Comparison of ENCODE assay signal across 11 cellular contexts in the genomic region with DNA sequence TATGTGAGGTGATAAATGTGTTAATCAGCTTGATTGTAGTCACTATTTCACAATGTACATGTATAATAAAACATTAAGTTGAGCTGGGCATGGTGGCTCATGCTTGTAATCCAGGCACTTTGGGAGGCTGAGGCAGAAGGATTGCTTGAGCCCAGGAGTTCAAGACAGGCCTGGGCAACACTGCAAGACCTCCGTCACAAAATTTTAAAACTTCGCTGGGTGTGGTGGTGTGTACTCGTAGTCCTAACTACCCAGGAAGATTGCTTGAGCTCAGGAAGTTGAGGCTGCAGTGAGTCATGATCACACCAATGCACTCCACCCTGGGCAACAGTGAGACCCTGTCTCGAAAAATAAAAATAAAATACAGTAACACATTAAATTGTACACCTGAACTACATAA. TPM values are rescaled to one million over a fixed set of nuclear protein-coding genes. Genes with fewer than 3 reads are reported as not detected.
DNase-seq lines count a peak whose midpoint lies in the region; ATAC-seq and TF ChIP-seq lines count a peak whose summit lies in the region.
"Had no signal": no experiment of that assay in that cellular context is flagged by ENCODE, and none has a peak within 500 bp of the region (broad histone marks: within the 10 kb centered on the region; RNA-seq: fewer than 3 reads in every experiment).

No MANE protein-coding gene starts in this region.

- no peaks in the 10 kb centered on the region for H3K9me3 Mint-ChIP-seq in activated naive CD8-positive, alpha-beta T cell treated with anti-CD3 and anti-CD28 coated beads, Interleukin-2, amount 50 U/mL, for 24 hours
- H3K9me3 Mint-ChIP-seq: naive B cell had no signal

- H3K36me3 Mint-ChIP-seq in activated naive CD8-positive, alpha-beta T cell treated with anti-CD3 and anti-CD28 coated beads, Interleukin-2, amount 50 U/mL, for 24 hours (ENCODE audit: low read depth) = peaks cover 61% of the 10 kb centered on the region

- peak overlapping the region; percentile 30 for H3K4me3 Mint-ChIP-seq in activated naive CD8-positive, alpha-beta T cell treated with anti-CD3 and anti-CD28 coated beads, Interleukin-2, amount 50 U/mL, for 24 hours
- H3K4me3 Mint-ChIP-seq: naive B cell had no signal

- H3K36me3 ChIP-seq in lower lobe of right lung (peaks cover 74% of the 10 kb centered on the region), sigmoid colon (peaks cover 10 to 75% (median 21%) of the 10 kb centered on the region in 4 donors)

- intact Hi-C loops in lower lobe of right lung (cut with DNase I) = no loop called here
- intact Hi-C loops in sigmoid colon (cut with DNase I) = no loop called here

- peaks cover 33% of the 10 kb centered on the region for H3K4me1 Mint-ChIP-seq in activated naive CD8-positive, alpha-beta T cell treated with anti-CD3 and anti-CD28 coated beads, Interleukin-2, amount 50 U/mL, for 24 hours
- H3K4me1 Mint-ChIP-seq: naive B cell had no signal

- no peak for ATAC-seq in activated naive CD8-positive, alpha-beta T cell treated with anti-CD3 and anti-CD28 coated beads, Interleukin-2, amount 50 U/mL, for 24 hours
- ATAC-seq in lower lobe of right lung (peak; percentile 83 to 84), HG03469 (IDR thresholded peaks at IDR 0.05; ENCODE audit: unreplicated experiment) (no peak), HG03442 (IDR thresholded peaks at IDR 0.05; ENCODE audit: unreplicated experiment) (no peak)

- peak overlapping the region; percentile 81 for H3K27ac ChIP-seq in lower lobe of right lung
- no peak overlapping the region for H3K27ac ChIP-seq in sigmoid colon

- H3K9me3 ChIP-seq in lower lobe of right lung = no peaks in the 10 kb centered on the region
- H3K9me3 ChIP-seq in sigmoid colon = no peaks in the 10 kb centered on the region

- DNase-seq in EH (ENCODE audit: low read depth) = peak; percentile 9
- peak; percentile 14 to 22 for DNase-seq in NOMO-1 (lab: John Stamatoyannopoulos, UW; ENCODE audit: unreplicated experiment in 2 of 2)
- no peak for DNase-seq in activated naive CD8-positive, alpha-beta T cell treated with anti-CD3 and anti-CD28 coated beads, Interleukin-2, amount 50 U/mL, for 24 hours
- DNase-seq in lower lobe of right lung = no peak
- DNase-seq in sigmoid colon = no peak
- DNase-seq in NCI-H1417 (lab: John Stamatoyannopoulos, UW) = no peak
- DNase-seq: naive B cell, NCI-H187 treated with DMSO at 0.1 percent for 48 hours had no signal

- TF ChIP-seq EP300 in sigmoid colon (IDR thresholded peaks at IDR 0.05) = no peak

- H3K4me1 ChIP-seq in lower lobe of right lung (peaks cover 5% of the 10 kb centered on the region), sigmoid colon (no peaks in the 10 kb centered on the region)

- H3K27me3 ChIP-seq in lower lobe of right lung (ENCODE audit: low read depth) (no peaks in the 10 kb centered on the region), sigmoid colon (no peaks in the 10 kb centered on the region)

- peak overlapping the region; percentile 73 for H3K27ac Mint-ChIP-seq in activated naive CD8-positive, alpha-beta T cell treated with anti-CD3 and anti-CD28 coated beads, Interleukin-2, amount 50 U/mL, for 24 hours

- no peaks in the 10 kb centered on the region for H3K27me3 Mint-ChIP-seq in activated naive CD8-positive, alpha-beta T cell treated with anti-CD3 and anti-CD28 coated beads, Interleukin-2, amount 50 U/mL, for 24 hours
- H3K27me3 Mint-ChIP-seq: naive B cell had no signal

- TF ChIP-seq CTCF in lower lobe of right lung (IDR thresholded peaks at IDR 0.05) (no peak), sigmoid colon (IDR thresholded peaks at IDR 0.05) (no peak)

- no peak for TF ChIP-seq POLR2A in sigmoid colon (IDR thresholded peaks at IDR 0.05)

- WGBS in sigmoid colon, 2 donors = 81 to 85% methylated on average over 4 of the region's 4 CpGs

- H3K4me3 ChIP-seq in lower lobe of right lung = no peak overlapping the region
- no peak overlapping the region for H3K4me3 ChIP-seq in sigmoid colon

RNA-seq across cellular contexts. Expression of a gene that starts 20.1 kb away (rescaled TPM):
- total RNA-seq in lower lobe of right lung (18.0 TPM), sigmoid colon (10 to 100 TPM; 11.4 to 18.2 (median 14.8) TPM)
- polyA plus RNA-seq in sigmoid colon = 10 to 100 TPM in 1 of 3 donors, 1 to 10 TPM in 2; 3.6 to 19.9 (median 9.0) TPM

RNA-seq across cellular contexts. Expression of a gene that starts 20.2 kb away (rescaled TPM):
- total RNA-seq in lower lobe of right lung (4.9 TPM), sigmoid colon (1 to 10 TPM; 4.1 to 6.2 (median 4.6) TPM)
- polyA plus RNA-seq in sigmoid colon = 1 to 10 TPM in 2 of 3 donors, under 1 TPM in 1; 0.69 to 2.8 (median 1.2) TPM

RNA-seq across cellular contexts. Expression of a gene that starts 21.8 kb away (rescaled TPM):
- total RNA-seq in lower lobe of right lung (29.2 TPM), sigmoid colon (10 to 100 TPM; 11.1 to 23.5 (median 22.6) TPM)
- 10 to 100 TPM; 20.8 to 33.0 (median 20.8) TPM for polyA plus RNA-seq in sigmoid colon

RNA-seq across cellular contexts. Expression of a gene that starts 43.1 kb away (rescaled TPM):
- total RNA-seq in lower lobe of right lung (not detected), sigmoid colon (not detected)
- not detected for polyA plus RNA-seq in sigmoid colon
- total RNA-seq: HT-29 had no signal

Comparison
In these comparisons a context has a peak if more than half of its experiments do, and no peak if none do; other contexts are left out.
1. DNase-seq: peak in EH (single experiment) and NOMO-1 (2 of 2); none in activated naive CD8-positive, alpha-beta T cell treated with anti-CD3 and anti-CD28 coated beads, Interleukin-2, amount 50 U/mL, for 24 hours (single experiment), lower lobe of right lung (single experiment), sigmoid colon (single experiment) and NCI-H1417 (0 of 3).
2. ATAC-seq: peak in lower lobe of right lung (2 of 2); none in activated naive CD8-positive, alpha-beta T cell treated with anti-CD3 and anti-CD28 coated beads, Interleukin-2, amount 50 U/mL, for 24 hours (single experiment), HG03469 (single experiment) and HG03442 (single experiment).